Comparison of ENCODE assay signal across 8 cellular contexts in genomic region chr10:61900829-61901783, GRCh38. TPM values are rescaled to one million over a fixed set of nuclear protein-coding genes. Genes with fewer than 3 reads are reported as not detected.
DNase-seq lines count a peak whose midpoint lies in the region; ATAC-seq and TF ChIP-seq lines count a peak whose summit lies in the region.

ARID5B (plus strand) TSS chr10:61901699; CDS start chr10:61901710, 11 bp downstream.

- no peaks in the 10 kb centered on the region for H3K27me3 ChIP-seq in foreskin keratinocyte

- H3K9me3 ChIP-seq in HEK293 (ENCODE audit: control insufficient read depth, insufficient read depth, low read depth, low read length): no peaks in the 10 kb centered on the region
- H3K9me3 ChIP-seq in OCI-LY7 (ENCODE audit: low read length): no peaks in the 10 kb centered on the region

- H3K4me3 Mint-ChIP-seq in naive thymus-derived CD8-positive, alpha-beta T cell: peak within 1 kb of the TSS; percentile 83 to 96 (median 91)
- peak within 1 kb of the TSS; percentile 92 for H3K4me3 Mint-ChIP-seq in type B pancreatic cell

- no TSS peak for BruUV-seq in OCI-LY7 (replicated peaks; lab: Mats Ljungman, UMichigan)

- POLR2A ChIA-PET in HEK293 (lab: Yijun Ruan, JAX): interaction anchor here (0.6 to 0.7 kb wide), 2 partner anchors 159 to 849 kb away, joined by 3 to 6 read pairs; no protein-coding TSS in a partner anchor
- POLR2A ChIA-PET in OCI-LY7 (lab: Charles Lee): interaction anchor here (0.6 to 12.7 kb wide), 34 partner anchors 13 to 1686 kb away, joined by 3 to 284 read pairs (median 6); no protein-coding TSS in a partner anchor
- POLR2A ChIA-PET in naive thymus-derived CD8-positive, alpha-beta T cell (lab: Charles Lee): interaction anchor here (0.7 to 3.5 kb wide), 4 partner anchors 34 to 44 kb away, joined by 3 to 24 read pairs (median 6); no protein-coding TSS in a partner anchor

- no peak for TF ChIP-seq CTCF in HEK293 (tag by site-specific recombination; IDR thresholded peaks at IDR 0.05)
- peak; percentile 37; the same call in 1 of the 2 replicates for TF ChIP-seq CTCF in OCI-LY7 (conservative IDR thresholded peaks at IDR 0.05; ENCODE audit: low read length)
- no peak for TF ChIP-seq CTCF in foreskin keratinocyte (conservative IDR thresholded peaks at IDR 0.05)
- no peak for TF ChIP-seq CTCF in type B pancreatic cell (conservative IDR thresholded peaks at IDR 0.05)

- H3K4me1 Mint-ChIP-seq in naive thymus-derived CD8-positive, alpha-beta T cell: peaks cover 14 to 60% (median 51%) of the 10 kb centered on the region in 4 donors
- H3K4me1 Mint-ChIP-seq in type B pancreatic cell (ENCODE audit: unreplicated experiment): peaks cover 50% of the 10 kb centered on the region

- CTCF ChIA-PET in HEK293 (lab: Yijun Ruan, JAX) (interaction anchor here (0.7 to 4.2 kb wide), 7 partner anchors 10 to 344 kb away, joined by 3 to 35 read pairs (median 3); no protein-coding TSS in a partner anchor), OCI-LY7 (lab: Charles Lee; ENCODE audit: unreplicated experiment) (interaction anchor here (0.7 to 0.9 kb wide), 3 partner anchors 146 to 205 kb away, joined by 3 read pairs; no protein-coding TSS in a partner anchor)

- H4K20me1 ChIP-seq in OCI-LY7 (ENCODE audit: insufficient read depth, low read length): no peaks in the 10 kb centered on the region

- H3K4me2 ChIP-seq in OCI-LY7 (ENCODE audit: low read length): peak within 1 kb of the TSS; percentile 93

- H3K9me2 ChIP-seq in OCI-LY7 (ENCODE audit: insufficient read depth, low read length): no peaks in the 10 kb centered on the region

- peak within 1 kb of the TSS; percentile 85 to 99 (median 94) for H3K27ac Mint-ChIP-seq in naive thymus-derived CD8-positive, alpha-beta T cell
- peak within 1 kb of the TSS; percentile 99 for H3K27ac Mint-ChIP-seq in type B pancreatic cell

- H3K9me3 Mint-ChIP-seq in naive thymus-derived CD8-positive, alpha-beta T cell: no peaks in the 10 kb centered on the region
- H3K9me3 Mint-ChIP-seq in type B pancreatic cell: no peaks in the 10 kb centered on the region

- H3K27me3 Mint-ChIP-seq in naive thymus-derived CD8-positive, alpha-beta T cell: peaks cover 0 to 4% (median 0%) of the 10 kb centered on the region in 5 donors
- H3K27me3 Mint-ChIP-seq in type B pancreatic cell: no peaks in the 10 kb centered on the region

- peaks cover 56% of the 10 kb centered on the region for H3K79me2 ChIP-seq in OCI-LY7 (ENCODE audit: insufficient read depth, low read depth, low read length)

- intact Hi-C loops in OCI-LY7 (cut with micrococcal nuclease; ENCODE audit: unreplicated experiment): loop anchor here (1.0 to 5.0 kb wide), 9 partner anchors 42 to 1231 kb away; partner anchors contain the start of gene NRBF2

- peak within 1 kb of the TSS; percentile 99 for H2AFZ ChIP-seq in OCI-LY7 (ENCODE audit: low read length)

- H3K4me3 ChIP-seq in HEK293 (ENCODE audit: low read depth, low read length) (peak within 1 kb of the TSS; percentile 53), OCI-LY7 (ENCODE audit: low read depth, low read length, poor library complexity, severe bottlenecking) (peak within 1 kb of the TSS; percentile 93)

- H3K4me1 ChIP-seq in HEK293 (ENCODE audit: control insufficient read depth, insufficient read depth, low read length) (peaks cover 16% of the 10 kb centered on the region), OCI-LY7 (ENCODE audit: insufficient read depth, low read length, poor library complexity, severe bottlenecking) (peaks cover 57% of the 10 kb centered on the region), foreskin keratinocyte (peaks cover 42% of the 10 kb centered on the region)

- H3K27ac ChIP-seq in HEK293 (ENCODE audit: extremely low read depth, low read depth, low read length) (peak within 1 kb of the TSS; percentile 100), OCI-LY7 (ENCODE audit: low read depth, low read length, poor library complexity, severe bottlenecking) (peak within 1 kb of the TSS; percentile 96), foreskin keratinocyte (peak within 1 kb of the TSS; percentile 95)

- DNase-seq in CD1c-positive myeloid dendritic cell (ENCODE audit: extremely low spot score): peak; percentile 50
- peak; percentile 86 for DNase-seq in OCI-LY7 (ENCODE audit: low spot score)
- DNase-seq in activated naive CD4-positive, alpha-beta T cell treated with anti-CD3 and anti-CD28 coated beads, Interleukin-2, amount 50 U/mL, for 16 hours: peak; percentile 59
- DNase-seq in foreskin keratinocyte: peak; percentile 64 to 80
- peak in 9 of 10 donors; percentile 14 to 82 (median 45) for DNase-seq in naive thymus-derived CD8-positive, alpha-beta T cell
- DNase-seq in type B pancreatic cell (ENCODE audit: extremely low spot score, unreplicated experiment): no peak

- no peaks in the 10 kb centered on the region for H3K36me3 Mint-ChIP-seq in naive thymus-derived CD8-positive, alpha-beta T cell
- peaks cover 3% of the 10 kb centered on the region for H3K36me3 Mint-ChIP-seq in type B pancreatic cell

- ATAC-seq in foreskin keratinocyte (no peak), GM19455 (IDR thresholded peaks at IDR 0.05; ENCODE audit: unreplicated experiment) (no peak)
- ATAC-seq in naive thymus-derived CD8-positive, alpha-beta T cell: no peak

- H3K36me3 ChIP-seq in HEK293 (ENCODE audit: control insufficient read depth in 2 of 2, insufficient read depth in 1 of 2, low read length in 2 of 2) (no peaks in the 10 kb centered on the region), OCI-LY7 (ENCODE audit: insufficient read depth, low read length) (peaks cover under 1% of the 10 kb centered on the region; the same call in 1 of the 2 replicates)

TF ChIP-seq in HEK293, 187 proteins besides CTCF, POLR2A, EP300 and RAD21 (continues in another document):
- TF ChIP-seq GFI1B (tag by site-specific recombination; IDR thresholded peaks at IDR 0.05): peak; percentile 25; the same call in 1 of the 2 replicates
- no peak for TF ChIP-seq PRDM1 (tag by site-specific recombination; IDR thresholded peaks at IDR 0.05)
- TF ChIP-seq SCRT2 (tag by site-specific recombination; IDR thresholded peaks at IDR 0.05): peak; percentile 81
- 0 out of 2 replicates have a peak, but pooled peaks have one; percentile 54 for TF ChIP-seq IKZF3 (tag by site-specific recombination; IDR thresholded peaks at IDR 0.05)
- no peak for TF ChIP-seq ZNF704 (tag by site-specific recombination; IDR thresholded peaks at IDR 0.05)
- TF ChIP-seq KLF10 (tag by site-specific recombination; IDR thresholded peaks at IDR 0.05): 0 out of 2 replicates have a peak, but pooled peaks have one; percentile 8
- no peak for TF ChIP-seq ZNF645 (tag by site-specific recombination; IDR thresholded peaks at IDR 0.05)
- TF ChIP-seq ZBTB1 (tag by site-specific recombination; IDR thresholded peaks at IDR 0.05): no peak
- peak; percentile 52 for TF ChIP-seq ZBTB44 (tag by site-specific recombination; IDR thresholded peaks at IDR 0.05)
- TF ChIP-seq FEZF1 (tag by site-specific recombination; IDR thresholded peaks at IDR 0.05): 0 out of 2 replicates have a peak, but pooled peaks have one; percentile 45
- TF ChIP-seq ZSCAN30 (tag by site-specific recombination; IDR thresholded peaks at IDR 0.05): 0 out of 2 replicates have a peak, but pooled peaks have one; percentile 10
- 0 out of 2 replicates have a peak, but pooled peaks have one; percentile 17 for TF ChIP-seq ZNF394 (tag by site-specific recombination; IDR thresholded peaks at IDR 0.05; ENCODE audit: borderline replicate concordance)
- TF ChIP-seq ZEB2 (tag by site-specific recombination; IDR thresholded peaks at IDR 0.05): no peak
- TF ChIP-seq ZNF10 (tag by site-specific recombination; IDR thresholded peaks at IDR 0.05): peak; percentile 25; the same call in 1 of the 2 replicates
- TF ChIP-seq ZBTB20 (tag by site-specific recombination; IDR thresholded peaks at IDR 0.05): peak; percentile 93
- TF ChIP-seq KLF16 (tag by site-specific recombination; IDR thresholded peaks at IDR 0.05): no peak
- TF ChIP-seq ZNF629 (tag by site-specific recombination; IDR thresholded peaks at IDR 0.05): no peak

RNA-seq across cellular contexts. Expression of gene ARID5B, which starts in this region (rescaled TPM):
- total RNA-seq in OCI-LY7 (2014; rRNA removed; shearing (Covaris generic)): 38.0 and 43.6 TPM in 2 replicates
- total RNA-seq in OCI-LY7 (2022): 56.5 and 56.7 TPM in 2 replicates
- total RNA-seq in foreskin keratinocyte: 11.0 and 12.2 TPM in 2 replicates
- polyA plus RNA-seq in foreskin keratinocyte: 2.0 and 2.6 TPM in 2 replicates
- 10 to 100 TPM in 1 of 2 experiments, 1 to 10 TPM in 1; 9.6 to 12.4 TPM for total RNA-seq in naive thymus-derived CD8-positive, alpha-beta T cell
- polyA plus RNA-seq in naive thymus-derived CD8-positive, alpha-beta T cell: 10 to 100 TPM; 12.6 to 22.5 (median 16.2) TPM
- 36.9 and 55.2 TPM in 2 replicates for total RNA-seq in type B pancreatic cell (ENCODE audit: low replicate concordance)
